In genomic region chr10:1119501-1119900, GRCh38 we compare ENCODE assay signal across 16 cellular contexts.
DNase-seq lines count a peak whose midpoint lies in the region; ATAC-seq, FAIRE-seq and TF ChIP-seq lines count a peak whose summit lies in the region.
"Had no signal": no experiment of that assay in that cellular context is flagged by ENCODE, and none has a peak within 500 bp of the region (broad histone marks: within the 10 kb centered on the region; RNA-seq: fewer than 3 reads in every experiment).

No MANE protein-coding gene starts in this region.

- H3K36me3 ChIP-seq in CD4-positive, alpha-beta memory T cell (ENCODE audit: insufficient read depth, low read length), result peaks cover 71% of the 10 kb centered on the region
- H3K36me3 ChIP-seq in K562 (ENCODE audit: control insufficient read depth, insufficient read depth, low read length) (peaks cover 52% of the 10 kb centered on the region; the same call in 2 of the 3 replicates), small intestine (ENCODE audit: control insufficient read depth in 2 of 2, insufficient read depth in 2 of 2, low read length in 2 of 2) (peaks cover 12 to 35% of the 10 kb centered on the region in 2 donors)

- no peak overlapping the region for H3K9ac ChIP-seq in K562 (ENCODE audit: insufficient read depth in 1 of 2, low read depth in 2 of 2, low read length in 2 of 2)
- H3K9ac ChIP-seq: KMS-11 had no signal

- TF ChIP-seq POLR2A in K562 (conservative IDR thresholded peaks at IDR 0.05), result no peak

- H4K20me1 ChIP-seq in K562 (replicated peaks; ENCODE audit: control insufficient read depth, insufficient read depth, low read length), result no peaks in the 10 kb centered on the region

- H3K79me2 ChIP-seq in K562 (ENCODE audit: control insufficient read depth, insufficient read depth, low read length), result no peaks in the 10 kb centered on the region

- TF ChIP-seq RAD21 in K562 (CRISPR knock-in tag; conservative IDR thresholded peaks at IDR 0.05 in 1 of 2, IDR thresholded peaks at IDR 0.05 in 1 of 2), result no peak

- POLR2A ChIA-PET in CD4-positive, alpha-beta memory T cell (lab: Charles Lee; ENCODE audit: partially characterized antibody), result interaction anchor here (1.6 kb wide), 1 partner anchor 9 kb away, joined by 4 read pairs; no protein-coding TSS in a partner anchor
- POLR2A ChIA-PET in K562 (lab: Yijun Ruan, JAX), result interaction anchor here (0.6 to 1.5 kb wide), 2 partner anchors 9 to 553 kb away, joined by 3 to 7 read pairs; no protein-coding TSS in a partner anchor

- no peak for ATAC-seq in K562

- H3K9me3 Mint-ChIP-seq in activated naive CD4-positive, alpha-beta T cell treated with anti-CD3 and anti-CD28 coated beads, Interleukin-2, amount 50 U/mL, for 24 hours, result no peaks in the 10 kb centered on the region
- peaks cover 2% of the 10 kb centered on the region for H3K9me3 Mint-ChIP-seq in activated naive CD4-positive, alpha-beta T cell treated with anti-CD3 and anti-CD28 coated beads for 36 hours
- H3K9me3 Mint-ChIP-seq in CD4-positive, alpha-beta memory T cell, result no peaks in the 10 kb centered on the region
- H3K9me3 Mint-ChIP-seq in osteocyte (ENCODE audit: unreplicated experiment) (no peaks in the 10 kb centered on the region), mesothelial cell of epicardium (no peaks in the 10 kb centered on the region)

- H3K27ac Mint-ChIP-seq in activated naive CD4-positive, alpha-beta T cell treated with anti-CD3 and anti-CD28 coated beads, Interleukin-2, amount 50 U/mL, for 24 hours, result peak overlapping the region; percentile 70
- H3K27ac Mint-ChIP-seq in activated naive CD4-positive, alpha-beta T cell treated with anti-CD3 and anti-CD28 coated beads for 36 hours, result no peak overlapping the region
- H3K27ac Mint-ChIP-seq in CD4-positive, alpha-beta memory T cell, result peak overlapping the region in 4 of 7 donors; percentile 13 to 83 (median 58)
- H3K27ac Mint-ChIP-seq in osteocyte (ENCODE audit: unreplicated experiment) (no peak overlapping the region), mesothelial cell of epicardium (no peak overlapping the region)

- no peaks in the 10 kb centered on the region for H3K27me3 Mint-ChIP-seq in activated naive CD4-positive, alpha-beta T cell treated with anti-CD3 and anti-CD28 coated beads, Interleukin-2, amount 50 U/mL, for 24 hours
- no peaks in the 10 kb centered on the region for H3K27me3 Mint-ChIP-seq in activated naive CD4-positive, alpha-beta T cell treated with anti-CD3 and anti-CD28 coated beads for 36 hours (ENCODE audit: low read depth)
- H3K27me3 Mint-ChIP-seq in CD4-positive, alpha-beta memory T cell, result no peaks in the 10 kb centered on the region
- no peaks in the 10 kb centered on the region for H3K27me3 Mint-ChIP-seq in osteocyte (ENCODE audit: unreplicated experiment)
- H3K27me3 Mint-ChIP-seq in mesothelial cell of epicardium (ENCODE audit: low read depth), result no peaks in the 10 kb centered on the region

- no peak overlapping the region for H3K4me2 ChIP-seq in K562 (ENCODE audit: insufficient read depth, low read length)
- H3K4me2 ChIP-seq: KMS-11 had no signal

- no peak overlapping the region for H3K27ac ChIP-seq in CD4-positive, alpha-beta memory T cell (ENCODE audit: low read depth, low read length)
- H3K27ac ChIP-seq in K562 (ENCODE audit: extremely low read depth, low read depth, low read length) (no peak overlapping the region), small intestine (ENCODE audit: low read depth in 1 of 2, low read length in 1 of 2) (no peak overlapping the region)
- H3K27ac ChIP-seq: KMS-11 had no signal

- no peak overlapping the region for H3K4me3 Mint-ChIP-seq in activated naive CD4-positive, alpha-beta T cell treated with anti-CD3 and anti-CD28 coated beads, Interleukin-2, amount 50 U/mL, for 24 hours
- no peak overlapping the region for H3K4me3 Mint-ChIP-seq in activated naive CD4-positive, alpha-beta T cell treated with anti-CD3 and anti-CD28 coated beads for 36 hours
- H3K4me3 Mint-ChIP-seq in CD4-positive, alpha-beta memory T cell, result no peak overlapping the region
- no peak overlapping the region for H3K4me3 Mint-ChIP-seq in osteocyte (ENCODE audit: unreplicated experiment)
- no peak overlapping the region for H3K4me3 Mint-ChIP-seq in mesothelial cell of epicardium

- in situ Hi-C loops in K562 (cut with MboI), result no loop called here

- peaks cover 13% of the 10 kb centered on the region for H3K4me1 ChIP-seq in CD4-positive, alpha-beta memory T cell (ENCODE audit: insufficient read depth, low read length)
- peaks cover 0 to 3% of the 10 kb centered on the region in 2 experiments; a peak in 2 of 5 replicates for H3K4me1 ChIP-seq in K562 (replicated peaks in 1 of 2; ENCODE audit: control insufficient read depth in 2 of 2, insufficient read depth in 2 of 2, low read length in 2 of 2)
- no peaks in the 10 kb centered on the region for H3K4me1 ChIP-seq in small intestine (ENCODE audit: control insufficient read depth in 2 of 2, insufficient read depth in 1 of 2, low read depth in 1 of 2, low read length in 1 of 2)

- intact Hi-C loops in activated naive CD4-positive, alpha-beta T cell treated with anti-CD3 and anti-CD28 coated beads for 36 hours (cut with micrococcal nuclease), result loop anchor here (10.0 kb wide), 2 partner anchors 375 to 615 kb away; partner anchors contain the start of gene ADARB2
- intact Hi-C loops in CD4-positive, alpha-beta memory T cell (cut with micrococcal nuclease), result no loop called here
- intact Hi-C loops in K562 (cut with micrococcal nuclease), result no loop called here

- CTCF ChIA-PET in activated naive CD4-positive, alpha-beta T cell treated with anti-CD3 and anti-CD28 coated beads for 36 hours (lab: Charles Lee), result interaction anchor here (2.0 kb wide), 1 partner anchor 9 kb away, joined by 12 read pairs; no protein-coding TSS in a partner anchor
- CTCF ChIA-PET in CD4-positive, alpha-beta memory T cell (lab: Charles Lee; ENCODE audit: partially characterized antibody), result interaction anchor here (2.8 kb wide), 1 partner anchor 10 kb away, joined by 8 read pairs; no protein-coding TSS in a partner anchor
- CTCF ChIA-PET in K562 (lab: Yijun Ruan, JAX; ENCODE audit: low intra/inter-chr PET ratio), result no interaction called here

- H2AFZ ChIP-seq in K562 (ENCODE audit: low read depth, low read length), result no peak overlapping the region

- TF ChIP-seq CTCF in K562 (IDR thresholded peaks at IDR 0.05 in 2 of 3, conservative IDR thresholded peaks at IDR 0.05 in 1 of 3; ENCODE audit: insufficient read depth in 2 of 3, low read depth in 1 of 3, low read length in 3 of 3) (no peak), osteocyte (IDR thresholded peaks at IDR 0.05) (no peak), mesothelial cell of epicardium (IDR thresholded peaks at IDR 0.05; ENCODE audit: unreplicated experiment) (no peak)

- no peaks in the 10 kb centered on the region for H3K9me3 ChIP-seq in CD4-positive, alpha-beta memory T cell (ENCODE audit: control insufficient read depth in 1 of 2, low read length in 2 of 2)
- H3K9me3 ChIP-seq in K562 (replicated peaks; ENCODE audit: control insufficient read depth, insufficient read depth, low read depth, low read length) (no peaks in the 10 kb centered on the region), small intestine (ENCODE audit: control insufficient read depth, low read depth) (no peaks in the 10 kb centered on the region)

- 91% methylated on average over 6 of the region's 6 CpGs for WGBS in K562 (ENCODE audit: insufficient coverage, low coverage, missing lambda C conversion rate)
- WGBS in small intestine, 3 donors, result 89 to 96% (median 93%) methylated on average over 6 of the region's 6 CpGs

- no TSS peak for BruUV-seq in K562 (replicated peaks; lab: Mats Ljungman, UMichigan)

- H3K4me3 ChIP-seq in CD4-positive, alpha-beta memory T cell (ENCODE audit: low read length in 2 of 2), result no peak overlapping the region
- H3K4me3 ChIP-seq in K562, result no peak overlapping the region
- H3K4me3 ChIP-seq in small intestine (ENCODE audit: low read depth in 1 of 2, low read length in 2 of 2), result no peak overlapping the region

- DNase-seq in activated naive CD4-positive, alpha-beta T cell treated with anti-CD3 and anti-CD28 coated beads for 36 hours, result no peak
- no peak for DNase-seq in CD4-positive, alpha-beta memory T cell
- DNase-seq in K562 (ENCODE audit: extremely low read depth in 1 of 4, low spot score in 3 of 4) (no peak), osteocyte (ENCODE audit: extremely low spot score, unreplicated experiment) (peak; percentile 62), small intestine (no peak), ureter (ENCODE audit: low spot score) (no peak), mesothelial cell of epicardium (ENCODE audit: low spot score in 2 of 2, unreplicated experiment in 2 of 2) (no peak)
- DNase-seq: DMS153, EL, NCI-H1092, NCI-H1694 treated with DMSO at 0.1 percent for 48 hours, NCI-H345, NCI-H526 treated with DMSO at 0.1 percent for 48 hours had no signal

- FAIRE-seq in K562 (lab: Jason Lieb, UNC), result no peak
- no peak for FAIRE-seq in small intestine (lab: Jason Lieb, UNC)
- FAIRE-seq: H1 had no signal

- H3K36me3 Mint-ChIP-seq in activated naive CD4-positive, alpha-beta T cell treated with anti-CD3 and anti-CD28 coated beads, Interleukin-2, amount 50 U/mL, for 24 hours, result peaks cover 29% of the 10 kb centered on the region
- H3K36me3 Mint-ChIP-seq in activated naive CD4-positive, alpha-beta T cell treated with anti-CD3 and anti-CD28 coated beads for 36 hours (ENCODE audit: low read depth), result peaks cover 50% of the 10 kb centered on the region
- peaks cover 77 to 88% of the 10 kb centered on the region in 2 donors for H3K36me3 Mint-ChIP-seq in CD4-positive, alpha-beta memory T cell
- H3K36me3 Mint-ChIP-seq in osteocyte (ENCODE audit: unreplicated experiment) (peaks cover 45% of the 10 kb centered on the region), mesothelial cell of epicardium (peaks cover 44% of the 10 kb centered on the region)

- no peaks in the 10 kb centered on the region for H3K27me3 ChIP-seq in CD4-positive, alpha-beta memory T cell (ENCODE audit: insufficient read depth, low read length)
- H3K27me3 ChIP-seq in K562 (ENCODE audit: control insufficient read depth in 2 of 2, insufficient read depth in 2 of 2, low read length in 2 of 2) (no peaks in the 10 kb centered on the region), small intestine (ENCODE audit: control insufficient read depth in 2 of 2, insufficient read depth in 2 of 2, low read length in 2 of 2) (no peaks in the 10 kb centered on the region)

- peaks cover 73% of the 10 kb centered on the region for H3K4me1 Mint-ChIP-seq in activated naive CD4-positive, alpha-beta T cell treated with anti-CD3 and anti-CD28 coated beads, Interleukin-2, amount 50 U/mL, for 24 hours
- H3K4me1 Mint-ChIP-seq in activated naive CD4-positive, alpha-beta T cell treated with anti-CD3 and anti-CD28 coated beads for 36 hours (ENCODE audit: low read depth), result peaks cover 44% of the 10 kb centered on the region
- peaks cover 29 to 57% (median 43%) of the 10 kb centered on the region in 4 donors for H3K4me1 Mint-ChIP-seq in CD4-positive, alpha-beta memory T cell
- H3K4me1 Mint-ChIP-seq in osteocyte (ENCODE audit: unreplicated experiment) (no peaks in the 10 kb centered on the region), mesothelial cell of epicardium (no peaks in the 10 kb centered on the region)

- no peak for TF ChIP-seq EP300 in K562 (IDR thresholded peaks at IDR 0.05; ENCODE audit: low read length)

- no peaks in the 10 kb centered on the region for H3K9me1 ChIP-seq in K562 (ENCODE audit: control insufficient read depth, insufficient read depth, low read length)

Comparison
In these comparisons a context has a peak if more than half of its experiments do, and no peak if none do; other contexts are left out.
1. H3K27ac Mint-ChIP-seq: peak in activated naive CD4-positive, alpha-beta T cell treated with anti-CD3 and anti-CD28 coated beads, Interleukin-2, amount 50 U/mL, for 24 hours (single experiment) and CD4-positive, alpha-beta memory T cell (4 of 7); none in activated naive CD4-positive, alpha-beta T cell treated with anti-CD3 and anti-CD28 coated beads for 36 hours (single experiment), osteocyte (single experiment) and mesothelial cell of epicardium (single experiment).